11 cellular contexts compared by ENCODE assay signal in the genomic region with DNA sequence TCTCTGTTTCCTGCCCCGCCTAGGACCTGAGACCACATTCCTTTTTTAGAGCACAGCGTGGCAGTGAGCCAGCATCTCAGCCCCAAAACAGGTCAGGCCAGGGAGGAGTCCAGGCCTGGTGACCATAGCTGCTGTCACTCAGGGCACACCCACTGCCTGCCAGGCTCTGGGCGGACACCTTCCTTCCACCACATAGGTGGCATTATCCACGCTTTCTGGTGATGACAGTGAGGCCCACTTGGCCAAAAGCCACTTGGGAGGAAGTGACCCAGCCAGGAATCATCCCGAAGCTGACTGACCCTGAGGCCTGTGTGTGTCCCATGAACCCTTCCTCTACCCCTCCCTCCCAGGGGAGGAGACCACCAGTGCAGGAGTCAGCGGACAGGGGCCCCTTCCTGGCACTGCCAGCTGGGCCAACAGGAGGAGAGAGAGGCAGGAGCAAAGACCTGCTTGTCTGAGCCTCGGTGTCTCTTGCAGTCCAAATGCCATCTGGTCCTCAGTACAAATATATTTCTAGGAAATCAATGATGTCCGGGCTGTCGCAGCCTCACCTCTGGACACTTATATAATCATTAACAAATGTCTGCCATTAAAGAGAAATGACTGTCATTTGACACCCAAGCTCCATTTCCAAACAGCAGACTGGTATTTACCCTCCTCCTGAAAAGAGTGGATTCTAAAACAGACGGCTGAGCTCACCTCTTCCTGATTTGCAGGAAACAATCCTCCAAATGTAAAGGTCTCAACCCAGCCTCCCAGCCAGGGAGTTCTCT.
DNase-seq lines count a peak whose midpoint lies in the region; ATAC-seq, FAIRE-seq and TF ChIP-seq lines count a peak whose summit lies in the region.
"Had no signal": no experiment of that assay in that cellular context is flagged by ENCODE, and none has a peak within 500 bp of the region (broad histone marks: within the 10 kb centered on the region; RNA-seq: fewer than 3 reads in every experiment).

No MANE protein-coding gene starts in this region.

- no peaks in the 10 kb centered on the region for H4K20me1 ChIP-seq in PC-9 (ENCODE audit: insufficient read depth)

- H3K27me3 Mint-ChIP-seq in activated CD4-positive, alpha-beta T cell treated with anti-CD3 and anti-CD28 coated beads for 36 hours: no peaks in the 10 kb centered on the region

- no peaks in the 10 kb centered on the region for H3K4me1 Mint-ChIP-seq in activated CD4-positive, alpha-beta T cell treated with anti-CD3 and anti-CD28 coated beads for 36 hours

- H3K9me2 ChIP-seq in PC-9 (ENCODE audit: insufficient read depth): no peaks in the 10 kb centered on the region

- H3K79me2 ChIP-seq in PC-9 (ENCODE audit: low read depth): no peaks in the 10 kb centered on the region

- peak overlapping the region; percentile 61 for H2AFZ ChIP-seq in PC-9

- H3K36me3 ChIP-seq in PC-9 (ENCODE audit: low read depth): no peaks in the 10 kb centered on the region
- no peaks in the 10 kb centered on the region for H3K36me3 ChIP-seq in esophagus squamous epithelium
- H3K36me3 ChIP-seq in pancreas: no peaks in the 10 kb centered on the region

- CTCF ChIA-PET in PC-9 (lab: Charles Lee): no interaction called here
- CTCF ChIA-PET in activated CD4-positive, alpha-beta T cell treated with anti-CD3 and anti-CD28 coated beads for 36 hours (lab: Charles Lee): no interaction called here

- H3F3A ChIP-seq in PC-9 (ENCODE audit: insufficient read depth, low read depth): peaks cover 10% of the 10 kb centered on the region

- no peaks in the 10 kb centered on the region for H3K36me3 Mint-ChIP-seq in activated CD4-positive, alpha-beta T cell treated with anti-CD3 and anti-CD28 coated beads for 36 hours (ENCODE audit: low read depth)

- no peak for FAIRE-seq in pancreas (lab: Jason Lieb, UNC)

- in situ Hi-C loops in G401 (cut with HindIII; ENCODE audit: low sequenced_read_pairs): no loop called here

- H3K9me3 Mint-ChIP-seq in activated CD4-positive, alpha-beta T cell treated with anti-CD3 and anti-CD28 coated beads for 36 hours (ENCODE audit: low read depth): no peaks in the 10 kb centered on the region

- peak; percentile 95 for DNase-seq in G401 (ENCODE audit: low spot score)
- peak; percentile 86 to 91 for DNase-seq in PC-9
- no peak for DNase-seq in esophagus squamous epithelium (lab: John Stamatoyannopoulos, UW)
- peak; percentile 53 to 77 (median 66) for DNase-seq in pancreas
- no peak for DNase-seq in activated CD4-positive, alpha-beta T cell treated with anti-CD3 and anti-CD28 coated beads for 36 hours
- no peak for DNase-seq in activated CD8-positive, alpha-beta memory T cell treated with anti-CD3 and anti-CD28 coated beads, Interleukin-2, amount 50 U/mL, for 4 hours
- DNase-seq: activated CD4-positive, alpha-beta T cell treated with anti-CD3 and anti-CD28 coated beads, Interleukin-2, amount 50 U/mL, for 4 hours; anterior cingulate cortex; DMS79 treated with DMSO at 0.1 percent for 48 hours had no signal

- no TSS peak for BruUV-seq in PC-9 (replicated peaks; lab: Mats Ljungman, UMichigan)

- POLR2A ChIA-PET in PC-9 (lab: Charles Lee; ENCODE audit: unreplicated experiment): interaction anchor here (1.1 kb wide), 1 partner anchor 54 kb away, joined by 4 read pairs; no protein-coding TSS in a partner anchor
- POLR2A ChIA-PET in activated CD4-positive, alpha-beta T cell treated with anti-CD3 and anti-CD28 coated beads for 36 hours (lab: Charles Lee): no interaction called here

- H3K9me3 ChIP-seq in PC-9 (ENCODE audit: insufficient read depth, low read depth) (no peaks in the 10 kb centered on the region), esophagus squamous epithelium (no peaks in the 10 kb centered on the region), pancreas (no peaks in the 10 kb centered on the region)

- H3K27ac ChIP-seq in PC-9: peak overlapping the region; percentile 85
- peak overlapping the region in 3 of 4 donors; percentile 56 to 71 (median 67) for H3K27ac ChIP-seq in esophagus squamous epithelium
- peak overlapping the region in 3 of 4 donors; percentile 4 to 69 (median 65) for H3K27ac ChIP-seq in pancreas

- ATAC-seq in pancreas (peak; percentile 84 to 94 (median 92)), GM19452 (IDR thresholded peaks at IDR 0.05; ENCODE audit: unreplicated experiment) (no peak), GM18505 (IDR thresholded peaks at IDR 0.05; ENCODE audit: unreplicated experiment) (no peak)
- ATAC-seq in activated CD4-positive, alpha-beta T cell treated with anti-CD3 and anti-CD28 coated beads for 36 hours: no peak

- H3K4me1 ChIP-seq in PC-9 (replicated peaks; ENCODE audit: insufficient read depth) (peaks cover 25% of the 10 kb centered on the region), esophagus squamous epithelium (peaks cover 0 to 22% (median 0%) of the 10 kb centered on the region in 3 donors), pancreas (no peaks in the 10 kb centered on the region)

- H3K27ac Mint-ChIP-seq in activated CD4-positive, alpha-beta T cell treated with anti-CD3 and anti-CD28 coated beads for 36 hours: no peak overlapping the region

- TF ChIP-seq POLR2A in esophagus squamous epithelium (IDR thresholded peaks at IDR 0.05): no peak
- no peak for TF ChIP-seq POLR2A in GM18505 (IDR thresholded peaks at IDR 0.05; ENCODE audit: borderline replicate concordance, extremely low read depth, insufficient read depth, insufficient read length)

- intact Hi-C loops in PC-9 (cut with micrococcal nuclease; ENCODE audit: unreplicated experiment): loop anchor here (1.0 to 2.0 kb wide), 2 partner anchors 14 to 42 kb away; no protein-coding TSS in a partner anchor
- intact Hi-C loops in esophagus squamous epithelium (cut with DNase I): no loop called here
- intact Hi-C loops in pancreas (cut with DNase I): no loop called here
- intact Hi-C loops in activated CD4-positive, alpha-beta T cell treated with anti-CD3 and anti-CD28 coated beads for 36 hours (cut with DNase I, micrococcal nuclease): no loop called here

- H3K4me2 ChIP-seq in PC-9: peak overlapping the region; percentile 74

- WGBS in esophagus squamous epithelium, 2 donors: 65 to 69% methylated on average over 6 to 8 of the region's 10 CpGs
- whole genome bisulfite sequencing in pancreas, 2 donors: 40 to 42% methylated on average over 10 of the region's 10 CpGs

- H3K27me3 ChIP-seq in PC-9 (ENCODE audit: insufficient read depth, low read depth) (no peaks in the 10 kb centered on the region), esophagus squamous epithelium (peaks cover 0 to 5% (median 0%) of the 10 kb centered on the region in 4 donors), pancreas (no peaks in the 10 kb centered on the region)

- H3K4me3 Mint-ChIP-seq in activated CD4-positive, alpha-beta T cell treated with anti-CD3 and anti-CD28 coated beads for 36 hours: no peak overlapping the region

- H3K4me3 ChIP-seq in PC-9 (no peak overlapping the region), esophagus squamous epithelium (no peak overlapping the region), pancreas (no peak overlapping the region)

- no peak for TF ChIP-seq CTCF in PC-9 (conservative IDR thresholded peaks at IDR 0.05)
- TF ChIP-seq CTCF in esophagus squamous epithelium (IDR thresholded peaks at IDR 0.05): no peak
- no peak for TF ChIP-seq CTCF in pancreas (IDR thresholded peaks at IDR 0.05)

Comparison
In these comparisons a context has a peak if more than half of its experiments do, and no peak if none do; other contexts are left out.
1. DNase-seq: peak in G401 (single experiment), PC-9 (2 of 2) and pancreas (6 of 6); none in esophagus squamous epithelium (single experiment), activated CD4-positive, alpha-beta T cell treated with anti-CD3 and anti-CD28 coated beads for 36 hours (single experiment) and activated CD8-positive, alpha-beta memory T cell treated with anti-CD3 and anti-CD28 coated beads, Interleukin-2, amount 50 U/mL, for 4 hours (single experiment).
2. ATAC-seq: peak in pancreas (4 of 4); none in activated CD4-positive, alpha-beta T cell treated with anti-CD3 and anti-CD28 coated beads for 36 hours (single experiment), GM19452 (single experiment) and GM18505 (single experiment).
3. Peak in every context shown above with its lines, with median percentiles within 50 percentile points of each other: H3K27ac ChIP-seq.